In the genomic region with DNA sequence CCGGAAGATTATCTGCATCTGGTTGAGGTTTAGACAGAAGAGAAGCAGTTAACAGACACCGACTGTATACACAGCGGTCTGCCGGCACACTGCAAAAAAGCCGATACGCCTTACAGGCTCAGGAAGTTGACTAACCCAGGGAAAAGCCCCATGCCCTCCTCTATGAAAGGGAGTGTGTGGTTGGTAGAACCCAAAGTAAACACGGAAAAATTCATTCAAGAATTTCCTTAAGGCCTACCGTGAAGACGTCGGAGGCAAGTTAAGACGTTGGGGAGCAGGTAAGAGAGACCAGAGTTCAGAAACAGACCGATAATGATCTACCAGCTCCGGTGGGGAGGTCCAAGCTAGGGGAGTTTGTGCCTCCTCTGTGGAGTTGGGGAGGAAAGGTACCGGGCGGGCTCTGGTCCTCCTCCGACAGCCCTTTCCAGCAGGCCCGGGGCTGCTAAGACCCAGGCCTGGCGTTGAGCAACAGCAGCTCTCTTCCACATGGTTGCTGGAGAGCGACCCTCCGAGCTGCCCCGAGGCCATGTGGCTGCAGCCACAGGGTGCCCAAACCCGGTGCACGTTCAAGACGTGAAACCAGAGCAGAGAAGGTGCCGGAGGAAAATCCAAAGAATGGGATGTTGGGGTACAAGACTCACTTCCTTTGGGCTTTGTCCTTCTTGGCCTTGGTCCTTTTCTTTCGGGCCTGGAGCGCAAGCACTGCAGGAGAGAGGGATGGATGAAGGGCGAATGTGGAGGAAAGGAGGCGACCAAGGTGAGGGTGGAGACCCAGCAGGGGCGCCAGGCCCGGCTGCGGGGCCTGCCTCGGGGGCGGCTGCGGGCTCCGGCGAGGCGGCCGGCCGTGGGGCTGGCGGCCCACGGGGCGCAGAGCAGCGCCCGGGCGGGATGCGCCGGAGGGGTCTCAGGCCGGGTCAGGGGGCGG, we compare ENCODE assay signal across 8 cellular contexts. TPM values are rescaled to one million over a fixed set of nuclear protein-coding genes. Genes with fewer than 3 reads are reported as not detected.
DNase-seq lines count a peak whose midpoint lies in the region; ATAC-seq and TF ChIP-seq lines count a peak whose summit lies in the region.

No MANE protein-coding gene starts in this region.

- intact Hi-C loops in testis (cut with DNase I; ENCODE audit: low total_unique reads) = no loop called here

- H3K4me1 ChIP-seq in OCI-LY3 (ENCODE audit: low read length) (peaks cover 26% of the 10 kb centered on the region), osteoblast (ENCODE audit: insufficient read depth, low read length) (peaks cover 25% of the 10 kb centered on the region), testis (peaks cover 5% of the 10 kb centered on the region)

- H3K9me3 ChIP-seq in OCI-LY3 (ENCODE audit: insufficient read depth, low read length) (no peaks in the 10 kb centered on the region), osteoblast (ENCODE audit: low read depth, low read length) (no peaks in the 10 kb centered on the region), testis (no peaks in the 10 kb centered on the region)

- peak overlapping the region; percentile 80 for H3K9ac ChIP-seq in OCI-LY3 (ENCODE audit: low read length)

- no peaks in the 10 kb centered on the region for H3K27me3 ChIP-seq in OCI-LY3 (ENCODE audit: low read depth, low read length)
- H3K27me3 ChIP-seq in osteoblast (ENCODE audit: insufficient read depth, low read length) = no peaks in the 10 kb centered on the region
- no peaks in the 10 kb centered on the region for H3K27me3 ChIP-seq in testis

- peak; percentile 10 for DNase-seq in activated CD4-positive, CD25-positive, alpha-beta regulatory T cell treated with anti-CD3 and anti-CD28 coated beads, Interleukin-2, amount 50 U/mL, for 16 hours (ENCODE audit: low read depth, low spot score)
- no peak for DNase-seq in activated CD4-positive, CD25-positive, alpha-beta regulatory T cell (lab: John Stamatoyannopoulos, UW)
- peak; percentile 6 to 26 for DNase-seq in activated T-helper 1 cell treated with anti-CD3 and anti-CD28 coated beads, Interleukin-2, amount 50 U/mL, for 16 hours (ENCODE audit: low read depth in 1 of 2, low spot score in 1 of 2)
- peak; percentile 54 to 75 for DNase-seq in foreskin fibroblast
- peak; percentile 90 for DNase-seq in osteoblast (ENCODE audit: insufficient read length, low spot score, missing footprints)
- peak; percentile 24 for DNase-seq in testis

- peak; percentile 24 for ATAC-seq in HG02943 (IDR thresholded peaks at IDR 0.05; ENCODE audit: low read depth, unreplicated experiment)

- peak overlapping the region; percentile 63 for H3K27ac ChIP-seq in OCI-LY3 (ENCODE audit: low read length)
- H3K27ac ChIP-seq in osteoblast (ENCODE audit: low read depth, low read length) = peak overlapping the region; percentile 57
- H3K27ac ChIP-seq in testis = peak overlapping the region; percentile 46 to 82

- H3K36me3 ChIP-seq in OCI-LY3 (replicated peaks; ENCODE audit: low read depth, low read length) = peaks cover 31% of the 10 kb centered on the region
- H3K36me3 ChIP-seq in osteoblast (ENCODE audit: insufficient read depth, low read length) = peaks cover 3% of the 10 kb centered on the region
- H3K36me3 ChIP-seq in testis (ENCODE audit: low read depth, missing control alignments) = no peaks in the 10 kb centered on the region

- 3% methylated on average over 33 to 47 of the region's 50 CpGs for WGBS in testis, 2 donors

- H4K20me1 ChIP-seq in OCI-LY3 (ENCODE audit: insufficient read depth, low read length) = peaks cover 32% of the 10 kb centered on the region
- H4K20me1 ChIP-seq in osteoblast (ENCODE audit: insufficient read depth, low read length) = no peaks in the 10 kb centered on the region

- TF ChIP-seq CTCF in OCI-LY3 (IDR thresholded peaks at IDR 0.05; ENCODE audit: low read depth, low read length) (no peak), foreskin fibroblast (IDR thresholded peaks at IDR 0.05; ENCODE audit: low read depth, low read length) (no peak), osteoblast (IDR thresholded peaks at IDR 0.05; ENCODE audit: extremely low read depth, low read depth, low read length) (no peak), testis (IDR thresholded peaks at IDR 0.05) (no peak)

- H3K4me3 ChIP-seq in OCI-LY3 (ENCODE audit: low read length) (peak overlapping the region; percentile 97), foreskin fibroblast (ENCODE audit: low read depth in 1 of 2, low read length in 2 of 2) (peak overlapping the region; percentile 58 to 63), osteoblast (ENCODE audit: insufficient read depth, low read length) (peak overlapping the region; percentile 80), testis (peak overlapping the region; percentile 77 to 80)

- H3K79me2 ChIP-seq in OCI-LY3 (ENCODE audit: low read length) (peaks cover 73% of the 10 kb centered on the region), osteoblast (ENCODE audit: insufficient read depth, low read length) (peaks cover 55% of the 10 kb centered on the region)

- TF ChIP-seq POLR2A in testis (IDR thresholded peaks at IDR 0.05) = no peak

- H3K4me2 ChIP-seq in OCI-LY3 (ENCODE audit: low read length) (peak overlapping the region; percentile 81), osteoblast (ENCODE audit: insufficient read depth, low read length) (peak overlapping the region; percentile 84)

- H2AFZ ChIP-seq in OCI-LY3 (ENCODE audit: low read depth, low read length) = no peak overlapping the region; the same call in 1 of the 2 replicates
- H2AFZ ChIP-seq in osteoblast (ENCODE audit: low read length) = peak overlapping the region; percentile 76

RNA-seq across cellular contexts. Expression of gene SRPK1, which starts 0.8 kb away (rescaled TPM):
- total RNA-seq in osteoblast (36.6 and 39.5 TPM in 2 replicates), testis (10 to 100 TPM; 77.3 to 84.6 TPM)
- 86.3 TPM for polyA plus RNA-seq in testis (ENCODE audit: insufficient read depth, low read depth, low replicate concordance)

Comparison
In these comparisons a context has a peak if more than half of its experiments do, and no peak if none do; other contexts are left out.
1. DNase-seq: peak in activated CD4-positive, CD25-positive, alpha-beta regulatory T cell treated with anti-CD3 and anti-CD28 coated beads, Interleukin-2, amount 50 U/mL, for 16 hours (single experiment), activated T-helper 1 cell treated with anti-CD3 and anti-CD28 coated beads, Interleukin-2, amount 50 U/mL, for 16 hours (2 of 2), foreskin fibroblast (2 of 2), osteoblast (single experiment) and testis (single experiment); none in activated CD4-positive, CD25-positive, alpha-beta regulatory T cell (0 of 4).
2. Peak in every context shown above with its lines, with median percentiles within 50 percentile points of each other: H3K27ac ChIP-seq and H3K4me3 ChIP-seq.